In genomic region chr2:228458364-228458763, GRCh38 we compare ENCODE assay signal across 6 cellular contexts.
"Had no signal": no experiment of that assay in that cellular context is flagged by ENCODE, and none has a peak within 500 bp of the region (broad histone marks: within the 10 kb centered on the region; RNA-seq: fewer than 3 reads in every experiment).

No MANE protein-coding gene starts in this region.

- DNase-seq: GF-D8 had no signal

- FAIRE-seq: G401.6, GM12891, GM12892, GM18507, GM19239 had no signal
